Comparison of ENCODE assay signal across 24 cellular contexts in genomic region chr2:173602153-173602552, GRCh38.
"Had no signal": no experiment of that assay in that cellular context is flagged by ENCODE, and none has a peak within 500 bp of the region (broad histone marks: within the 10 kb centered on the region; RNA-seq: fewer than 3 reads in every experiment).

No MANE protein-coding gene starts in this region.

- H3K27me3 Mint-ChIP-seq: dendritic cell treated with granulocyte-macrophage colony-stimulating factor and Interleukin-4, amounts not matched to agents 40 ng/mL and 50 ng/mL, for 4 days had no signal

- H3K4me3 Mint-ChIP-seq: dendritic cell treated with granulocyte-macrophage colony-stimulating factor and Interleukin-4, amounts not matched to agents 40 ng/mL and 50 ng/mL, for 4 days; effector memory CD8-positive, alpha-beta T cell; endodermal cell; mesothelial cell of epicardium; naive B cell had no signal

- H3K9me3 Mint-ChIP-seq: endodermal cell had no signal

- H3K4me1 Mint-ChIP-seq: endodermal cell, mesothelial cell of epicardium, naive B cell had no signal

- H3K36me3 Mint-ChIP-seq: mesothelial cell of epicardium, naive B cell had no signal

- DNase-seq: colonic mucosa; cortex of kidney; effector CD8-positive, alpha-beta T cell; effector memory CD8-positive, alpha-beta T cell; endodermal cell; erythroblast; esophagus squamous epithelium; foreskin fibroblast; foreskin melanocyte; gastrocnemius medialis; glutamatergic neuron; head of caudate nucleus; heart right ventricle; hippocampal formation; left cardiac atrium; left lung; left ventricle myocardium superior; lower lobe of right lung; mesenchymal stem cell; mucosa of descending colon; naive B cell had no signal

- H3K4me3 ChIP-seq: colonic mucosa, esophagus squamous epithelium, gastrocnemius medialis, heart right ventricle, left lung, lower lobe of right lung, mucosa of descending colon had no signal

- ATAC-seq: effector memory CD8-positive, alpha-beta T cell; esophagus mucosa; gastrocnemius medialis; heart right ventricle; left cardiac atrium; left lung; left ventricle myocardium superior; lower lobe of right lung; mucosa of descending colon had no signal

- H3K27ac Mint-ChIP-seq: dendritic cell treated with granulocyte-macrophage colony-stimulating factor and Interleukin-4, amounts not matched to agents 40 ng/mL and 50 ng/mL, for 4 days; effector memory CD8-positive, alpha-beta T cell; endodermal cell; mesothelial cell of epicardium; naive B cell had no signal
